Comparison of ENCODE assay signal across 15 cellular contexts in the genomic region with DNA sequence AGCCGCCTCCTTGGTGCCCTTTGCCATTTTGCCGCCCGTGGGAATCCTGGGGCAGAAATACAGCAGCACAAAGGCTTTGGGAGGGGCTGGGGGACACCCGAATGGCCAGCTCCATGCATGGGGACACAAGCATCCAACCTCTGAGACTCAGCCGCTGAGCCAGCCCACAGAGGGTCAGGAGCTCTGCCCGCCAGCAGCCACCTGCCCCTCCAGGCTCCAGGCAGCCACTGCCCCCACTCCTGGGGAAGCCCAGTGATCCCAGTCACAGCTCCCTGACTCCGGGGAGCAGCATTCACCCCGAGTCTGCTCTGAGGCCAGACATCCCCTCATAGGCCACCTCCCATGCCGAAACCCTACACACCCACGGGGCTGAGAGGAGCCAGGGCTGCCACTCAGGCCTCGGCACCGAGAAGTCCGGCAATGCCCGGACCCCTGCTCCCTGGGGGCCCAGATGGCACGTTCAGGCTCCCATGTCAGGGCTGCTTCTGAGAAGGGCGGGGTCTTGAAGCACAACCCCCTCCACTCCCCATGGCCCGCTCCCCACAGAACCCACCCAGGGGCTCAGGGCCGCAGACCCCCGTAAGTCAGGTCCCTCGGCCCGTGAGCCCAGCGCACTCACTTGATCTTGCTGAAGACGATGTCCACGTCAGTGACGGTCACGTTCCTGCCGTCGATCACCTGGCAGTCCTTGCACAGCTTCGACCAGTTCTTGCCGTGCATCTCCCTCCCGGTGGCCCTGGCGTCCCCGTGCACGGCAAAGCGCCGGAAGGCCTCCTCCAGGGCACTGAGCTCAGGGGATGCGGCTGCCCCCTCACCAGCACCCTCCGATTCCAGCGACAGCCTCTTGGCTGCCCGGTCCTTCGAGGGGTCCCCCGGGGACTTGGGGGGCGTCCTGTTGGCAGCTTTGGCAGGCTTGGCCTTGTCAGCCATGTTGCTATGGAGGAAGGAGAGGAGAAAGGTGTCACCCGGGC. TPM values are rescaled to one million over a fixed set of nuclear protein-coding genes. Genes with fewer than 3 reads are reported as not detected.
DNase-seq lines count a peak whose midpoint lies in the region; ATAC-seq and TF ChIP-seq lines count a peak whose summit lies in the region.
"Had no signal": no experiment of that assay in that cellular context is flagged by ENCODE, and none has a peak within 500 bp of the region (broad histone marks: within the 10 kb centered on the region; RNA-seq: fewer than 3 reads in every experiment).

No MANE protein-coding gene starts in this region.

- no peaks in the 10 kb centered on the region for H3K9me3 Mint-ChIP-seq in natural killer cell
- H3K9me3 Mint-ChIP-seq in natural killer cell treated with Interleukin-12 subunit alpha and Interleukin-12 subunit beta and Interleukin-15 and Interleukin-18, amount 100 ng/mL, for 72 hours = no peaks in the 10 kb centered on the region
- H3K9me3 Mint-ChIP-seq: activated T-helper 1 cell treated with anti-CD3 and anti-CD28 coated beads, Interleukin-12 subunit alpha, Interleukin-12 subunit beta, Interleukin-2, Interleukin-4 antibody, amounts not matched to agents 30 ng/mL and 10 ng/mL and 1 ng/mL, durations not matched to agents 14 hours and 24 hours and 36 hours; mesothelial cell of epicardium had no signal

- no peak overlapping the region for H3K4me3 ChIP-seq in osteoblast (ENCODE audit: insufficient read depth, low read length)
- H3K4me3 ChIP-seq: BLaER1 treated with 17β-estradiol and CSF1 and Interleukin-3, amounts not matched to agents 10 nM and 100 nM had no signal

- H3K27ac ChIP-seq in osteoblast (ENCODE audit: low read depth, low read length) = no peak overlapping the region
- H3K27ac ChIP-seq: BLaER1 treated with 17β-estradiol and CSF1 and Interleukin-3, amounts not matched to agents 10 nM and 100 nM had no signal

- H3K27me3 Mint-ChIP-seq in natural killer cell (ENCODE audit: low read depth in 2 of 2) = no peaks in the 10 kb centered on the region
- H3K27me3 Mint-ChIP-seq in natural killer cell treated with Interleukin-12 subunit alpha and Interleukin-12 subunit beta and Interleukin-15 and Interleukin-18, amount 100 ng/mL, for 72 hours = peaks cover 0 to 3% of the 10 kb centered on the region in 2 donors

- DNase-seq in natural killer cell (peak; percentile 15), ecto neural progenitor cell (ENCODE audit: low spot score) (peak; percentile 43), osteoblast (ENCODE audit: insufficient read length, low spot score, missing footprints) (peak; percentile 75), erythroblast (lab: John Stamatoyannopoulos, UW) (no peak)
- DNase-seq in natural killer cell treated with Interleukin-12 subunit alpha and Interleukin-12 subunit beta and Interleukin-15 and Interleukin-18, amount 100 ng/mL, for 72 hours (ENCODE audit: low spot score) = no peak
- DNase-seq: KBM-7, NCI-H1105 treated with DMSO at 0.1 percent for 48 hours, NCI-H524, nucleus accumbens, PC-3 had no signal

- ATAC-seq in natural killer cell (no peak), SK-N-SH treated with all-trans-retinoic acid at 6 μM for 48 hours (no peak), HG02852 (IDR thresholded peaks at IDR 0.05; ENCODE audit: unreplicated experiment) (no peak)
- ATAC-seq in natural killer cell treated with Interleukin-12 subunit alpha and Interleukin-12 subunit beta and Interleukin-15 and Interleukin-18, amount 100 ng/mL, for 72 hours = no peak
- ATAC-seq: PC-3 had no signal

- no peak overlapping the region for H3K27ac Mint-ChIP-seq in natural killer cell
- no peak overlapping the region for H3K27ac Mint-ChIP-seq in natural killer cell treated with Interleukin-12 subunit alpha and Interleukin-12 subunit beta and Interleukin-15 and Interleukin-18, amount 100 ng/mL, for 72 hours
- H3K27ac Mint-ChIP-seq: activated T-helper 1 cell treated with anti-CD3 and anti-CD28 coated beads, Interleukin-12 subunit alpha, Interleukin-12 subunit beta, Interleukin-2, Interleukin-4 antibody, amounts not matched to agents 30 ng/mL and 10 ng/mL and 1 ng/mL, durations not matched to agents 14 hours and 24 hours and 36 hours; mesothelial cell of epicardium had no signal

- peaks cover 5 to 9% of the 10 kb centered on the region in 2 donors for H3K4me1 Mint-ChIP-seq in natural killer cell
- peaks cover 0 to 2% of the 10 kb centered on the region in 2 donors for H3K4me1 Mint-ChIP-seq in natural killer cell treated with Interleukin-12 subunit alpha and Interleukin-12 subunit beta and Interleukin-15 and Interleukin-18, amount 100 ng/mL, for 72 hours (ENCODE audit: low read depth in 2 of 2)

- no peaks in the 10 kb centered on the region for H3K9me3 ChIP-seq in osteoblast (ENCODE audit: low read depth, low read length)
- H3K9me3 ChIP-seq: BLaER1 treated with 17β-estradiol and CSF1 and Interleukin-3, amounts not matched to agents 10 nM and 100 nM had no signal

- H3K4me3 Mint-ChIP-seq in natural killer cell = no peak overlapping the region
- no peak overlapping the region for H3K4me3 Mint-ChIP-seq in natural killer cell treated with Interleukin-12 subunit alpha and Interleukin-12 subunit beta and Interleukin-15 and Interleukin-18, amount 100 ng/mL, for 72 hours
- H3K4me3 Mint-ChIP-seq: activated T-helper 1 cell treated with anti-CD3 and anti-CD28 coated beads, Interleukin-12 subunit alpha, Interleukin-12 subunit beta, Interleukin-2, Interleukin-4 antibody, amounts not matched to agents 30 ng/mL and 10 ng/mL and 1 ng/mL, durations not matched to agents 14 hours and 24 hours and 36 hours; mesothelial cell of epicardium had no signal

- no peaks in the 10 kb centered on the region for H3K79me2 ChIP-seq in osteoblast (ENCODE audit: insufficient read depth, low read length)

- peaks cover 30% of the 10 kb centered on the region for H3K27me3 ChIP-seq in osteoblast (ENCODE audit: insufficient read depth, low read length)

- no peaks in the 10 kb centered on the region for H3K36me3 ChIP-seq in osteoblast (ENCODE audit: insufficient read depth, low read length)
- H3K36me3 ChIP-seq: BLaER1 treated with 17β-estradiol and CSF1 and Interleukin-3, amounts not matched to agents 10 nM and 100 nM had no signal

- TF ChIP-seq POLR2A in erythroblast (IDR thresholded peaks at IDR 0.05; ENCODE audit: low read length) = no peak

- intact Hi-C loops in natural killer cell (cut with micrococcal nuclease) = no loop called here

- no peak overlapping the region for H2AFZ ChIP-seq in osteoblast (ENCODE audit: low read length)

- no peaks in the 10 kb centered on the region for H3K36me3 Mint-ChIP-seq in natural killer cell
- H3K36me3 Mint-ChIP-seq in natural killer cell treated with Interleukin-12 subunit alpha and Interleukin-12 subunit beta and Interleukin-15 and Interleukin-18, amount 100 ng/mL, for 72 hours = no peaks in the 10 kb centered on the region
- H3K36me3 Mint-ChIP-seq: mesothelial cell of epicardium had no signal

- peaks cover 4% of the 10 kb centered on the region for H3K4me1 ChIP-seq in osteoblast (ENCODE audit: insufficient read depth, low read length)

- H4K20me1 ChIP-seq in osteoblast (ENCODE audit: insufficient read depth, low read length) = no peaks in the 10 kb centered on the region

- no peak overlapping the region for H3K4me2 ChIP-seq in osteoblast (ENCODE audit: insufficient read depth, low read length)

- TF ChIP-seq CTCF in natural killer cell (IDR thresholded peaks at IDR 0.05) (no peak), osteoblast (IDR thresholded peaks at IDR 0.05; ENCODE audit: extremely low read depth, low read depth, low read length) (no peak)

TF ChIP-seq in SK-N-SH treated with all-trans-retinoic acid at 6 μM for 48 hours, 23 proteins besides CTCF, POLR2A, EP300 and RAD21 (continues in another document):
- TF ChIP-seq GLIS3 (CRISPR knock-in tag; IDR thresholded peaks at IDR 0.05) (no peak), ESRRG (CRISPR knock-in tag; IDR thresholded peaks at IDR 0.05) (no peak), SNAI2 (CRISPR knock-in tag; IDR thresholded peaks at IDR 0.05) (no peak), TCF4 (CRISPR knock-in tag; IDR thresholded peaks at IDR 0.05; ENCODE audit: borderline replicate concordance) (no peak), ARNTL (CRISPR knock-in tag; IDR thresholded peaks at IDR 0.05; ENCODE audit: borderline replicate concordance, low read depth) (no peak), CSDC2 (CRISPR knock-in tag; IDR thresholded peaks at IDR 0.05) (no peak)
- TF ChIP-seq, protein P1, sequence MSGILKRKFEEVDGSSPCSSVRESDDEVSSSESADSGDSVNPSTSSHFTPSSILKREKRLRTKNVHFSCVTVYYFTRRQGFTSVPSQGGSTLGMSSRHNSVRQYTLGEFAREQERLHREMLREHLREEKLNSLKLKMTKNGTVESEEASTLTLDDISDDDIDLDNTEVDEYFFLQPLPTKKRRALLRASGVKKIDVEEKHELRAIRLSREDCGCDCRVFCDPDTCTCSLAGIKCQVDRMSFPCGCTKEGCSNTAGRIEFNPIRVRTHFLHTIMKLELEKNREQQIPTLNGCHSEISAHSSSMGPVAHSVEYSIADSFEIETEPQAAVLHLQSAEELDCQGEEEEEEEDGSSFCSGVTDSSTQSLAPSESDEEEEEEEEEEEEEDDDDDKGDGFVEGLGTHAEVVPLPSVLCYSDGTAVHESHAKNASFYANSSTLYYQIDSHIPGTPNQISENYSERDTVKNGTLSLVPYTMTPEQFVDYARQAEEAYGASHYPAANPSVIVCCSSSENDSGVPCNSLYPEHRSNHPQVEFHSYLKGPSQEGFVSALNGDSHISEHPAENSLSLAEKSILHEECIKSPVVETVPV (CRISPR knock-in tag; IDR thresholded peaks at IDR 0.05) = no peak

RNA-seq across cellular contexts. Expression of gene TPPP, which starts 15.7 kb away (rescaled TPM):
- 1 to 10 TPM in 2 of 3 donors, under 1 TPM in 1; 0.24 to 1.3 (median 1.2) TPM for total RNA-seq in natural killer cell
- total RNA-seq in natural killer cell treated with Interleukin-12 subunit alpha and Interleukin-12 subunit beta and Interleukin-15 and Interleukin-18, amount 100 ng/mL, for 72 hours = under 1 TPM in 1 of 2 donors, not detected in 1; 0.05 TPM
- not detected in 2 replicates for total RNA-seq in osteoblast
- total RNA-seq: activated T-helper 1 cell treated with anti-CD3 and anti-CD28 coated beads, Interleukin-12 subunit alpha, Interleukin-12 subunit beta, Interleukin-2, Interleukin-4 antibody, amounts not matched to agents 30 ng/mL and 10 ng/mL and 1 ng/mL, durations not matched to agents 14 hours and 24 hours and 36 hours had no signal

Comparison
In these comparisons a context has a peak if more than half of its experiments do, and no peak if none do; other contexts are left out.
1. DNase-seq: peak in natural killer cell (single experiment), ecto neural progenitor cell (single experiment) and osteoblast (single experiment); none in natural killer cell treated with Interleukin-12 subunit alpha and Interleukin-12 subunit beta and Interleukin-15 and Interleukin-18, amount 100 ng/mL, for 72 hours (single experiment) and erythroblast (0 of 2).